ENCODE assay signal across 20 cellular contexts in the genomic region with DNA sequence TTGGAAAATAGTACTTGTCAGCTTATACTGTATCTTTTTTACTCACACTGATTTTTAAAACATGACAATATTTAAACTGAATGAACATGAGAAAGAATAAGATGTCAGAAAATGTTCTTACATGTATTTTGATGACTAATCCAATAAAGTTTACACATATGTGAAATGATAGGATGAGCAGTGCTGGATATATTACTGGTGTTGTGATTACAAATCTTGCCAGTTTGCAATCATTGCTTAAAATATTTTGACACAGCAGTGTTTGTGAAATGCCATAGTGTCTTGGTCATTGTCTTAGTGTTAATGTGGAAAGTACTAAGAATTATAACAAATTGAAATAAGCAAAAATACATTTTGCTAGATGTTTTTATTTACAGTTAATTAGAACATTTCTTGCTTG.
A peak's percentile ranks its signal among the peaks of the same experiment; 100 is the strongest.
DNase-seq lines count a peak whose midpoint lies in the region; ATAC-seq and TF ChIP-seq lines count a peak whose summit lies in the region.
"Had no signal": no experiment of that assay in that cellular context is flagged by ENCODE, and none has a peak within 500 bp of the region (broad histone marks: within the 10 kb centered on the region; RNA-seq: fewer than 3 reads in every experiment).

No MANE protein-coding gene starts in this region.

- no peak for ATAC-seq in GM19463 (IDR thresholded peaks at IDR 0.05; ENCODE audit: unreplicated experiment)

- H3K9me3 Mint-ChIP-seq in progenitor cell of endocrine pancreas (ENCODE audit: low read depth) = no peaks in the 10 kb centered on the region
- H3K9me3 Mint-ChIP-seq: CD4-positive, alpha-beta memory T cell had no signal

- TF ChIP-seq EP300 in transverse colon (IDR thresholded peaks at IDR 0.05; ENCODE audit: low read depth) = no peak

- in situ Hi-C loops in transverse colon (cut with MboI; ENCODE audit: low pct_ligation_motif_present in 1 of 4, low pct_unique_long_range_greater_than_20kb in 1 of 4, low sequenced_read_pairs in 3 of 4) = no loop called here

- no peak overlapping the region for H3K27ac ChIP-seq in transverse colon
- H3K27ac ChIP-seq: BLaER1, Peyer's patch, SJCRH30 had no signal

- H3K36me3 Mint-ChIP-seq in progenitor cell of endocrine pancreas (ENCODE audit: insufficient read depth) = no peaks in the 10 kb centered on the region

- H3K4me1 ChIP-seq in transverse colon = no peaks in the 10 kb centered on the region
- H3K4me1 ChIP-seq: BLaER1, Caco-2, HAP-1, Peyer's patch had no signal

- H3K36me3 ChIP-seq in transverse colon = no peaks in the 10 kb centered on the region
- H3K36me3 ChIP-seq: BLaER1, HAP-1, Peyer's patch, SJCRH30 had no signal

- H3K4me3 Mint-ChIP-seq in progenitor cell of endocrine pancreas (ENCODE audit: low read depth) = no peak overlapping the region
- H3K4me3 Mint-ChIP-seq: CD4-positive, alpha-beta memory T cell had no signal

- H3K9me3 ChIP-seq in transverse colon = no peaks in the 10 kb centered on the region
- H3K9me3 ChIP-seq: BLaER1, Caco-2, HAP-1, Peyer's patch, SJCRH30 had no signal

- H3K27me3 Mint-ChIP-seq in progenitor cell of endocrine pancreas = no peaks in the 10 kb centered on the region
- H3K27me3 Mint-ChIP-seq: CD4-positive, alpha-beta memory T cell had no signal

- no peak for TF ChIP-seq POLR2A in transverse colon (IDR thresholded peaks at IDR 0.05)

- H3K4me1 Mint-ChIP-seq in progenitor cell of endocrine pancreas (ENCODE audit: low read depth) = peaks cover 3% of the 10 kb centered on the region

- DNase-seq in EL (peak; percentile 3), NCI-H460 (ENCODE audit: extremely low read depth, low read depth) (peak; percentile 11), epithelial cell of esophagus (ENCODE audit: low read depth) (peak; percentile 67), iris pigment epithelial cell (ENCODE audit: low read depth) (peak; percentile 17), C1 segment of cervical spinal cord (lab: John Stamatoyannopoulos, UW) (no peak), progenitor cell of endocrine pancreas (ENCODE audit: low spot score, unreplicated experiment) (no peak), transverse colon (no peak)
- DNase-seq: Caco-2; CD4-positive, alpha-beta memory T cell; DND-41; KG1; NCI-H1694 treated with DMSO at 0.1 percent for 48 hours; NCI-H2081 treated with DMSO at 0.1 percent for 48 hours; NCI-H2171 treated with DMSO at 0.1 percent for 48 hours; NCI-H526; Peyer's patch; SJCRH30 had no signal

- intact Hi-C loops in transverse colon (cut with DNase I; ENCODE audit: low total_unique reads) = no loop called here

- no peak overlapping the region for H3K27ac Mint-ChIP-seq in progenitor cell of endocrine pancreas
- H3K27ac Mint-ChIP-seq: CD4-positive, alpha-beta memory T cell had no signal

- H3K4me3 ChIP-seq in epithelial cell of esophagus (ENCODE audit: low read length) (no peak overlapping the region), transverse colon (no peak overlapping the region)
- H3K4me3 ChIP-seq: BLaER1, HAP-1, Peyer's patch, SJCRH30 had no signal

- H3K27me3 ChIP-seq in transverse colon = no peaks in the 10 kb centered on the region
- H3K27me3 ChIP-seq: BLaER1, Peyer's patch, SJCRH30 had no signal

- TF ChIP-seq CTCF in epithelial cell of esophagus (IDR thresholded peaks at IDR 0.05; ENCODE audit: insufficient read depth, low read depth, low read length, missing control alignments) = no peak
- no peak for TF ChIP-seq CTCF in progenitor cell of endocrine pancreas (IDR thresholded peaks at IDR 0.05; ENCODE audit: unreplicated experiment)
- no peak for TF ChIP-seq CTCF in transverse colon (IDR thresholded peaks at IDR 0.05)

Comparison
In these comparisons a context has a peak if more than half of its experiments do, and no peak if none do; other contexts are left out.
1. DNase-seq: peak in EL (single experiment), NCI-H460 (single experiment), epithelial cell of esophagus (single experiment) and iris pigment epithelial cell (single experiment); none in C1 segment of cervical spinal cord (0 of 14), progenitor cell of endocrine pancreas (single experiment) and transverse colon (single experiment).